In genomic region chr11:2715716-2716350, GRCh38 we compare ENCODE assay signal across 16 cellular contexts. TPM values are rescaled to one million over a fixed set of nuclear protein-coding genes. Genes with fewer than 3 reads are reported as not detected.
DNase-seq lines count a peak whose midpoint lies in the region; ATAC-seq and TF ChIP-seq lines count a peak whose summit lies in the region.
"Had no signal": no experiment of that assay in that cellular context is flagged by ENCODE, and none has a peak within 500 bp of the region (broad histone marks: within the 10 kb centered on the region; RNA-seq: fewer than 3 reads in every experiment).

No MANE protein-coding gene starts in this region.

- no peaks in the 10 kb centered on the region for H3K27me3 ChIP-seq in right cardiac atrium (ENCODE audit: control insufficient read depth, insufficient read depth)
- no peaks in the 10 kb centered on the region for H3K27me3 ChIP-seq in transverse colon
- H3K27me3 ChIP-seq: BLaER1 treated with 17β-estradiol and CSF1 and Interleukin-3, amounts not matched to agents 10 nM and 100 nM had no signal

- 92% methylated on average over 15 of the region's 15 CpGs for WGBS in right cardiac atrium
- 90% methylated on average over 15 of the region's 15 CpGs; no CpG with 5 or more reads in 1 of the 2 donors for WGBS in transverse colon (ENCODE audit: low coverage in 1 of 2), 2 donors

- H3K27me3 Mint-ChIP-seq in mesothelial cell of epicardium (ENCODE audit: low read depth), result no peaks in the 10 kb centered on the region
- H3K27me3 Mint-ChIP-seq in WTC11 (ENCODE audit: low read depth), result peaks cover 96% of the 10 kb centered on the region
- H3K27me3 Mint-ChIP-seq: CD4-positive, CD25-positive, alpha-beta regulatory T cell had no signal

- H3K27ac Mint-ChIP-seq in mesothelial cell of epicardium (peak overlapping the region; percentile 30), WTC11 (no peak overlapping the region)
- H3K27ac Mint-ChIP-seq: CD4-positive, CD25-positive, alpha-beta regulatory T cell had no signal

- no peak for TF ChIP-seq POLR2A in transverse colon (IDR thresholded peaks at IDR 0.05)

- TF ChIP-seq CTCF in mesothelial cell of epicardium (IDR thresholded peaks at IDR 0.05; ENCODE audit: unreplicated experiment) (no peak), transverse colon (IDR thresholded peaks at IDR 0.05) (no peak), WTC11 (IDR thresholded peaks at IDR 0.05) (no peak)

- H3K4me3 Mint-ChIP-seq in mesothelial cell of epicardium (no peak overlapping the region), WTC11 (no peak overlapping the region)
- H3K4me3 Mint-ChIP-seq: CD4-positive, CD25-positive, alpha-beta regulatory T cell had no signal

- POLR2A ChIA-PET in WTC11 (lab: Charles Lee), result no interaction called here

- DNase-seq in Right ventricle myocardium inferior (ENCODE audit: missing footprints) (peak; percentile 45), left cardiac atrium (no peak), right cardiac atrium (peak in 2 of 3 donors; percentile 44 to 58), mesothelial cell of epicardium (ENCODE audit: low spot score in 2 of 2, unreplicated experiment in 2 of 2) (no peak), posterior vena cava (ENCODE audit: low spot score) (peak; percentile 72), transverse colon (no peak), WTC11 (ENCODE audit: low spot score) (no peak)
- DNase-seq: CD4-positive, CD25-positive, alpha-beta regulatory T cell; DMS53; GF-D8; GOT3 had no signal

- H3K4me3 ChIP-seq in right cardiac atrium (ENCODE audit: low read length), result no peak overlapping the region
- no peak overlapping the region for H3K4me3 ChIP-seq in transverse colon
- H3K4me3 ChIP-seq: BLaER1 treated with 17β-estradiol and CSF1 and Interleukin-3, amounts not matched to agents 10 nM and 100 nM; HAP-1 had no signal

- H3K36me3 Mint-ChIP-seq in mesothelial cell of epicardium (no peaks in the 10 kb centered on the region), WTC11 (peaks cover 7% of the 10 kb centered on the region)

- ATAC-seq in Right ventricle myocardium inferior, result no peak
- no peak for ATAC-seq in left cardiac atrium
- no peak for ATAC-seq in right cardiac atrium
- no peak for ATAC-seq in HG03460 (IDR thresholded peaks at IDR 0.05; ENCODE audit: unreplicated experiment)
- no peak for ATAC-seq in WTC11

- intact Hi-C loops in Right ventricle myocardium inferior (cut with DNase I) (no loop called here), left cardiac atrium (cut with DNase I) (no loop called here), right cardiac atrium (cut with DNase I) (no loop called here), posterior vena cava (cut with DNase I) (no loop called here), transverse colon (cut with DNase I; ENCODE audit: low total_unique reads) (no loop called here)

- CTCF ChIA-PET in WTC11 (lab: Charles Lee), result interaction anchor here (1.0 kb wide), 1 partner anchor 173 kb away, joined by 3 read pairs; no protein-coding TSS in a partner anchor

- peaks cover 5% of the 10 kb centered on the region for H3K9me3 Mint-ChIP-seq in mesothelial cell of epicardium
- H3K9me3 Mint-ChIP-seq in WTC11, result peaks cover 7% of the 10 kb centered on the region

- H3K4me1 ChIP-seq in right cardiac atrium (ENCODE audit: control insufficient read depth, insufficient read depth, low read length), result no peaks in the 10 kb centered on the region
- peaks cover 0 to 5% (median 0%) of the 10 kb centered on the region in 4 donors for H3K4me1 ChIP-seq in transverse colon
- H3K4me1 ChIP-seq: HAP-1 had no signal

- H3K9me3 ChIP-seq in right cardiac atrium (ENCODE audit: control insufficient read depth, low read length) (no peaks in the 10 kb centered on the region), transverse colon (no peaks in the 10 kb centered on the region)

- TF ChIP-seq EP300 in transverse colon (IDR thresholded peaks at IDR 0.05; ENCODE audit: low read depth), result no peak

- no peaks in the 10 kb centered on the region for H3K36me3 ChIP-seq in transverse colon
- H3K36me3 ChIP-seq: BLaER1 treated with 17β-estradiol and CSF1 and Interleukin-3, amounts not matched to agents 10 nM and 100 nM; HAP-1 had no signal

- H3K27ac ChIP-seq in right cardiac atrium (ENCODE audit: low read length) (no peak overlapping the region), transverse colon (no peak overlapping the region)
- H3K27ac ChIP-seq: 22Rv1; BLaER1 treated with 17β-estradiol and CSF1 and Interleukin-3, amounts not matched to agents 10 nM and 100 nM; HL-60 had no signal

- peaks cover 35% of the 10 kb centered on the region for H3K4me1 Mint-ChIP-seq in mesothelial cell of epicardium
- peaks cover 31% of the 10 kb centered on the region for H3K4me1 Mint-ChIP-seq in WTC11
- H3K4me1 Mint-ChIP-seq: CD4-positive, CD25-positive, alpha-beta regulatory T cell had no signal

- in situ Hi-C loops in transverse colon (cut with MboI; ENCODE audit: low pct_ligation_motif_present in 1 of 4, low pct_unique_long_range_greater_than_20kb in 1 of 4, low sequenced_read_pairs in 3 of 4), result no loop called here

TF ChIP-seq in WTC11, 78 proteins besides CTCF, POLR2A, EP300 and RAD21:
- TF ChIP-seq NFYB (CRISPR knock-in tag; conservative IDR thresholded peaks at IDR 0.05; ENCODE audit: low read depth) (no peak), CREM (CRISPR knock-in tag; IDR thresholded peaks at IDR 0.05) (no peak), ZNF416 (CRISPR knock-in tag; IDR thresholded peaks at IDR 0.05) (no peak), CBFB (CRISPR knock-in tag; IDR thresholded peaks at IDR 0.05; ENCODE audit: low read depth) (no peak), FOXJ3 (CRISPR knock-in tag; IDR thresholded peaks at IDR 0.05; ENCODE audit: borderline replicate concordance) (no peak), TEAD4 (CRISPR knock-in tag; IDR thresholded peaks at IDR 0.05) (no peak), NR2C2 (CRISPR knock-in tag; IDR thresholded peaks at IDR 0.05) (no peak), TCF7 (CRISPR knock-in tag; IDR thresholded peaks at IDR 0.05; ENCODE audit: low read depth) (no peak), KAT7 (CRISPR knock-in tag; IDR thresholded peaks at IDR 0.05; ENCODE audit: borderline replicate concordance) (no peak), ATF3 (CRISPR knock-in tag; conservative IDR thresholded peaks at IDR 0.05) (no peak), USF1 (CRISPR knock-in tag; IDR thresholded peaks at IDR 0.05) (no peak)
- TF ChIP-seq, protein P1, sequence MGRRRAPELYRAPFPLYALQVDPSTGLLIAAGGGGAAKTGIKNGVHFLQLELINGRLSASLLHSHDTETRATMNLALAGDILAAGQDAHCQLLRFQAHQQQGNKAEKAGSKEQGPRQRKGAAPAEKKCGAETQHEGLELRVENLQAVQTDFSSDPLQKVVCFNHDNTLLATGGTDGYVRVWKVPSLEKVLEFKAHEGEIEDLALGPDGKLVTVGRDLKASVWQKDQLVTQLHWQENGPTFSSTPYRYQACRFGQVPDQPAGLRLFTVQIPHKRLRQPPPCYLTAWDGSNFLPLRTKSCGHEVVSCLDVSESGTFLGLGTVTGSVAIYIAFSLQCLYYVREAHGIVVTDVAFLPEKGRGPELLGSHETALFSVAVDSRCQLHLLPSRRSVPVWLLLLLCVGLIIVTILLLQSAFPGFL (CRISPR knock-in tag; IDR thresholded peaks at IDR 0.05; ENCODE audit: borderline replicate concordance), result no peak
- TF ChIP-seq, protein P2, sequence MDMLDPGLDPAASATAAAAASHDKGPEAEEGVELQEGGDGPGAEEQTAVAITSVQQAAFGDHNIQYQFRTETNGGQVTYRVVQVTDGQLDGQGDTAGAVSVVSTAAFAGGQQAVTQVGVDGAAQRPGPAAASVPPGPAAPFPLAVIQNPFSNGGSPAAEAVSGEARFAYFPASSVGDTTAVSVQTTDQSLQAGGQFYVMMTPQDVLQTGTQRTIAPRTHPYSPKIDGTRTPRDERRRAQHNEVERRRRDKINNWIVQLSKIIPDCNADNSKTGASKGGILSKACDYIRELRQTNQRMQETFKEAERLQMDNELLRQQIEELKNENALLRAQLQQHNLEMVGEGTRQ (CRISPR knock-in tag; IDR thresholded peaks at IDR 0.05), result no peak
- TF ChIP-seq, protein P3, sequence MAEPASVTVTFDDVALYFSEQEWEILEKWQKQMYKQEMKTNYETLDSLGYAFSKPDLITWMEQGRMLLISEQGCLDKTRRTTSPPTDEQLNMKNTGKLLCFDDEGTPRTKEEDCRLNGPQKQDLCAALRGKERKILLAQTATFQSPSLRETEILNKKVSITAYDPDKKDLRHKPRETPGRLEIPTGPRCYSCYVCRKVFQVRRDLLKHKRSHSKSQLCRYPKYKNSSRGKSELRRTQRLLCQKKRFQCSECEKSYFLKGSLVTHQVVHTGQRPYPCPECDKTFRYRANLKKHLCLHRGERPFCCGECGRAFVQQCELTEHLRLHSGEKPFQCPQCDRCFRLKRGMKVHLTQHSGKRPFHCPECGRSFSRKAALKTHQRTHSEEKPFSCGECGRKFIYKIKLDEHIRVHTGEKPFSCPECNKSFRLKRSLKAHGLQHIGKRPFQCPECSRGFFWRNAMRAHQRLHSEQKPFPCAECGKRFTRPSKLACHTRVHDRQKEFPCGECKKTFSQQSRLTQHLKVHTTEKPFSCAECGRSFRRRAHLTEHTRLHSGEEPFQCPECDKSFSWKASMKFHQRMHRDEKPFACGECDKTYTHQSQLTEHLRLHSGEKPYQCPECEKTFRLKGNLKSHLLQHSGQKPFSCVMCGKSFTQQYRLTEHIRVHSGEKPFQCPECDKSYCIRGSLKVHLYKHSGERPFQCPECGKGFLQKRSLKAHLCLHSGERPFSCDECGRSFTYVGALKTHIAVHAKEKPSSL (CRISPR knock-in tag; conservative IDR thresholded peaks at IDR 0.05), result no peak
TF ChIP-seq in WTC11: peak in this region for 0.

RNA-seq across cellular contexts. Expression of gene KCNQ1OT1, which starts 16.0 kb away (rescaled TPM):
- total RNA-seq in Right ventricle myocardium inferior, result 0.32 TPM
- under 1 TPM; 0.59 to 0.81 TPM for total RNA-seq in left cardiac atrium
- total RNA-seq in right cardiac atrium, result under 1 TPM; 0.51 to 0.78 (median 0.55) TPM
- 0.41 TPM for polyA plus RNA-seq in right cardiac atrium
- total RNA-seq in mesothelial cell of epicardium, result 30.5 to 35.1 TPM (median 31.9 TPM) in 3 replicates
- 1 to 10 TPM; 1.8 to 3.5 TPM for total RNA-seq in posterior vena cava
- 1 to 10 TPM; 1.5 to 5.0 (median 1.9) TPM for total RNA-seq in transverse colon
- 2.1 to 2.4 TPM (median 2.3 TPM) in 3 replicates for total RNA-seq in WTC11 (2021)

Comparison
In these comparisons a context has a peak if more than half of its experiments do, and no peak if none do; other contexts are left out.
1. DNase-seq: peak in Right ventricle myocardium inferior (single experiment), right cardiac atrium (2 of 3) and posterior vena cava (single experiment); none in left cardiac atrium (single experiment), mesothelial cell of epicardium (0 of 2), transverse colon (single experiment) and WTC11 (single experiment).